ENCODE assay signal across 8 cellular contexts in the genomic region with DNA sequence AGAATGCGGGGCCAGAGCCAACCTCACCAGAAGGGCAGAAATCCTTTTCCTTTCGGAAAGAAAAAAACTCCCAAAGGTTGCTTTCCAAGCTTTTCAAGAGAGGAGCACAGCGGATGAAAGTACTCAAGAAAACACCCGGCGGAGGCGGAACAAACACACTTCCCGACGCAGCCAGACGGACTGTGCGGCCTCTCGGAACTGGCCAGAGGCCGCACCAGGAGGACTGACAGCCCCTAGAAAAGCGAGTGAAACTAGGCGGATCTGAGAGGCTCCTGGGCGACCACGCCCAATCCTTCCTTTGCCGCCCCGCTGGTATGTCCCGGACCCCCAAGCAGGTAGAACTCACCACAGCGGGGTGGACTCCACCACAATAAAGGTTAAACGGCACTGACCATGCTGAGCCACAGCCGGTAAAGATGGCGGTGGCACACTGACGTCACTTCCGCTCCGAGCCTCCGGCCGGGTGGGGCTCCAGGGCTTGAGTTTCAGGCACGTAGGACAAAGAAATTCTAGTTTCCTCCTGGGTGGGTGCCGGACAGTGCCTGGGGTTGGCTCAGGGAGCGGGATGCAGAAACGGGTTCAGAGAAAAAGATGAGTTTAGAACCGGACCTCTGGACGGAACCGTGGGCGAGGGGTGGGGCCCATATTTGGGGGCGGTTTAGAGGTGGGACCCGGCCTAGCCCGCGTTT. TPM values are rescaled to one million over a fixed set of nuclear protein-coding genes. Genes with fewer than 3 reads are reported as not detected.
DNase-seq lines count a peak whose midpoint lies in the region; ATAC-seq and TF ChIP-seq lines count a peak whose summit lies in the region.

Gene ZNF562 (minus strand): TSS at position 432 of the 689 bp plus-strand sequence. CDS start 14,356 bp downstream, outside the sequence.

- DNase-seq in A673 (ENCODE audit: low spot score) (peak; percentile 89), NCI-H524 (lab: John Stamatoyannopoulos, UW) (peak; percentile 85 to 88), dermis blood vessel endothelial cell (peak; percentile 94)
- DNase-seq in activated CD4-positive, alpha-beta T cell treated with anti-CD3 and anti-CD28 coated beads, Interleukin-2, amount 50 U/mL, for 24 hours (ENCODE audit: low read depth in 1 of 2, low spot score in 1 of 2) = peak; percentile 75 to 78
- DNase-seq in stimulated activated CD4-positive, alpha-beta T cell treated with anti-CD3 and anti-CD28 coated beads, Interleukin-4, amount 100 ng/mL, for 4 hours = peak; percentile 73 to 75

- peak within 1 kb of the TSS; percentile 86 to 87 for H3K9ac ChIP-seq in liver (ENCODE audit: low read depth in 1 of 2, low read length in 2 of 2)

- H3K9me3 ChIP-seq in A673 (ENCODE audit: low read depth, low read length, poor library complexity, severe bottlenecking) (peaks cover 33% of the 10 kb centered on the region), liver (ENCODE audit: control insufficient read depth in 4 of 4, low read length in 3 of 4) (peaks cover 2 to 15% (median 9%) of the 10 kb centered on the region in 4 donors)

- TF ChIP-seq RAD21 in liver (IDR thresholded peaks at IDR 0.05) = peak in 1 of 2 donors; percentile 23

- H3K4me1 ChIP-seq in A673 (ENCODE audit: insufficient read depth, low read length, poor library complexity, severe bottlenecking) = no peaks in the 10 kb centered on the region
- peaks cover 0 to 2% (median 0%) of the 10 kb centered on the region in 4 donors for H3K4me1 ChIP-seq in liver (ENCODE audit: control insufficient read depth in 4 of 4, insufficient read depth in 4 of 4, low read length in 3 of 4)

- H3K4me3 ChIP-seq in A673 (ENCODE audit: low read depth, low read length, poor library complexity, severe bottlenecking) (peak within 1 kb of the TSS; percentile 60), liver (ENCODE audit: low read depth in 1 of 3, low read length in 3 of 3) (peak within 1 kb of the TSS; percentile 67 to 98 (median 88))

- H3K27ac ChIP-seq in A673 (ENCODE audit: low read depth, low read length, poor library complexity, severe bottlenecking) (peak within 1 kb of the TSS; percentile 89), liver (ENCODE audit: low read depth in 1 of 2, low read length in 2 of 2) (peak within 1 kb of the TSS; percentile 83 to 92)

- H3K27me3 ChIP-seq in A673 (replicated peaks; ENCODE audit: insufficient read depth, low read depth, low read length, poor library complexity) (no peaks in the 10 kb centered on the region), liver (ENCODE audit: control insufficient read depth in 4 of 4, insufficient read depth in 4 of 4, low read length in 3 of 4) (no peaks in the 10 kb centered on the region)

- POLR2A ChIA-PET in A673 (lab: Charles Lee; ENCODE audit: low non-redundant PET) = no interaction called here

- 1% methylated on average over 40 of the region's 40 CpGs for WGBS in liver

- intact Hi-C loops in A673 (cut with micrococcal nuclease; ENCODE audit: unreplicated experiment) = no loop called here

- H3K36me3 ChIP-seq in A673 (ENCODE audit: insufficient read depth, low read length, poor library complexity, severe bottlenecking) = peaks cover 30% of the 10 kb centered on the region
- H3K36me3 ChIP-seq in liver (ENCODE audit: control insufficient read depth in 4 of 4, insufficient read depth in 3 of 4, low read depth in 1 of 4, low read length in 3 of 4) = peaks cover 4 to 17% (median 10%) of the 10 kb centered on the region in 4 donors

- no TSS peak for BruUV-seq in A673 (replicated peaks; lab: Mats Ljungman, UMichigan)

- CTCF ChIA-PET in A673 (lab: Charles Lee) = no interaction called here

- no peak for TF ChIP-seq CTCF in A673 (conservative IDR thresholded peaks at IDR 0.05; ENCODE audit: low read depth, low read length)
- TF ChIP-seq CTCF in liver (IDR thresholded peaks at IDR 0.05; ENCODE audit: low read depth, low read length, missing input control) = no peak

- ATAC-seq in GM18861 (IDR thresholded peaks at IDR 0.05; ENCODE audit: unreplicated experiment) = peak; percentile 82
- ATAC-seq in HG03280 (IDR thresholded peaks at IDR 0.05; ENCODE audit: unreplicated experiment) = peak; percentile 84

TF ChIP-seq in liver, 16 proteins besides CTCF, POLR2A, EP300 and RAD21:
- peak; percentile 56 for TF ChIP-seq MAX (IDR thresholded peaks at IDR 0.05)
- peak; percentile 36 for TF ChIP-seq ZBTB33 (IDR thresholded peaks at IDR 0.05)
- peak; percentile 98 for TF ChIP-seq YY1 (IDR thresholded peaks at IDR 0.05)
- TF ChIP-seq, protein P1, sequence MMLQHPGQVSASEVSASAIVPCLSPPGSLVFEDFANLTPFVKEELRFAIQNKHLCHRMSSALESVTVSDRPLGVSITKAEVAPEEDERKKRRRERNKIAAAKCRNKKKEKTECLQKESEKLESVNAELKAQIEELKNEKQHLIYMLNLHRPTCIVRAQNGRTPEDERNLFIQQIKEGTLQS (IDR thresholded peaks at IDR 0.05) = no peak
- no peak for TF ChIP-seq FOXA1 (IDR thresholded peaks at IDR 0.05)
- no peak for TF ChIP-seq HNF4A (conservative IDR thresholded peaks at IDR 0.05)
- TF ChIP-seq, protein P2, sequence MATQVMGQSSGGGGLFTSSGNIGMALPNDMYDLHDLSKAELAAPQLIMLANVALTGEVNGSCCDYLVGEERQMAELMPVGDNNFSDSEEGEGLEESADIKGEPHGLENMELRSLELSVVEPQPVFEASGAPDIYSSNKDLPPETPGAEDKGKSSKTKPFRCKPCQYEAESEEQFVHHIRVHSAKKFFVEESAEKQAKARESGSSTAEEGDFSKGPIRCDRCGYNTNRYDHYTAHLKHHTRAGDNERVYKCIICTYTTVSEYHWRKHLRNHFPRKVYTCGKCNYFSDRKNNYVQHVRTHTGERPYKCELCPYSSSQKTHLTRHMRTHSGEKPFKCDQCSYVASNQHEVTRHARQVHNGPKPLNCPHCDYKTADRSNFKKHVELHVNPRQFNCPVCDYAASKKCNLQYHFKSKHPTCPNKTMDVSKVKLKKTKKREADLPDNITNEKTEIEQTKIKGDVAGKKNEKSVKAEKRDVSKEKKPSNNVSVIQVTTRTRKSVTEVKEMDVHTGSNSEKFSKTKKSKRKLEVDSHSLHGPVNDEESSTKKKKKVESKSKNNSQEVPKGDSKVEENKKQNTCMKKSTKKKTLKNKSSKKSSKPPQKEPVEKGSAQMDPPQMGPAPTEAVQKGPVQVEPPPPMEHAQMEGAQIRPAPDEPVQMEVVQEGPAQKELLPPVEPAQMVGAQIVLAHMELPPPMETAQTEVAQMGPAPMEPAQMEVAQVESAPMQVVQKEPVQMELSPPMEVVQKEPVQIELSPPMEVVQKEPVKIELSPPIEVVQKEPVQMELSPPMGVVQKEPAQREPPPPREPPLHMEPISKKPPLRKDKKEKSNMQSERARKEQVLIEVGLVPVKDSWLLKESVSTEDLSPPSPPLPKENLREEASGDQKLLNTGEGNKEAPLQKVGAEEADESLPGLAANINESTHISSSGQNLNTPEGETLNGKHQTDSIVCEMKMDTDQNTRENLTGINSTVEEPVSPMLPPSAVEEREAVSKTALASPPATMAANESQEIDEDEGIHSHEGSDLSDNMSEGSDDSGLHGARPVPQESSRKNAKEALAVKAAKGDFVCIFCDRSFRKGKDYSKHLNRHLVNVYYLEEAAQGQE (IDR thresholded peaks at IDR 0.05) = no peak
- no peak for TF ChIP-seq NR2F2 (IDR thresholded peaks at IDR 0.05)
- TF ChIP-seq SP1 (IDR thresholded peaks at IDR 0.05) = no peak
- TF ChIP-seq TAF1 (conservative IDR thresholded peaks at IDR 0.05) = peak; percentile 47
- TF ChIP-seq GABPA (IDR thresholded peaks at IDR 0.05 in 1 of 2, conservative IDR thresholded peaks at IDR 0.05 in 1 of 2) = peak; percentile 86 to 93
- TF ChIP-seq EGR1 (IDR thresholded peaks at IDR 0.05; ENCODE audit: low read depth in 2 of 2) = no peak
- no peak for TF ChIP-seq FOXA2 (IDR thresholded peaks at IDR 0.05)
- TF ChIP-seq RXRA (IDR thresholded peaks at IDR 0.05) = peak in 1 of 2 donors; percentile 7
- TF ChIP-seq JUND (IDR thresholded peaks at IDR 0.05) = peak in 1 of 2 donors; percentile 22
- no peak for TF ChIP-seq HNF4G (IDR thresholded peaks at IDR 0.05)

RNA-seq across cellular contexts. Expression of gene ZNF562, which starts in this region (rescaled TPM):
- total RNA-seq in A673 (2021) (35.9 and 42.3 TPM in 2 replicates), dermis blood vessel endothelial cell (33.8 and 42.7 TPM in 2 replicates), liver (10 to 100 TPM; 13.6 to 14.9 TPM)
- polyA plus RNA-seq in liver = 1 to 10 TPM; 4.1 to 4.4 TPM

Comparison
In these comparisons a context has a peak if more than half of its experiments do, and no peak if none do; other contexts are left out.
1. Peak in every context shown above with its lines: DNase-seq, ATAC-seq, H3K4me3 ChIP-seq and H3K27ac ChIP-seq.